ENCODE assay signal across 20 cellular contexts in genomic region chr6:51495806-51496380, GRCh38.
DNase-seq lines count a peak whose midpoint lies in the region; ATAC-seq, FAIRE-seq and TF ChIP-seq lines count a peak whose summit lies in the region.
"Had no signal": no experiment of that assay in that cellular context is flagged by ENCODE, and none has a peak within 500 bp of the region (broad histone marks: within the 10 kb centered on the region; RNA-seq: fewer than 3 reads in every experiment).

No MANE protein-coding gene starts in this region.

- H3K4me1 ChIP-seq in neuronal stem cell (ENCODE audit: control insufficient read depth in 2 of 2, insufficient read depth in 1 of 2, low read depth in 1 of 2, low read length in 2 of 2), result peaks cover 4 to 23% of the 10 kb centered on the region in 2 donors
- no peaks in the 10 kb centered on the region for H3K4me1 ChIP-seq in CD8-positive, alpha-beta T cell (ENCODE audit: insufficient read depth, low read length)
- peaks cover 8% of the 10 kb centered on the region for H3K4me1 ChIP-seq in body of pancreas
- H3K4me1 ChIP-seq: A549 had no signal

- H3K4me2 ChIP-seq in neuronal stem cell (ENCODE audit: insufficient read depth, low read length, poor library complexity, severe bottlenecking), result no peak overlapping the region
- H3K4me2 ChIP-seq: A549, PC-9 had no signal

- POLR2A ChIA-PET in CD8-positive, alpha-beta T cell (lab: Charles Lee), result no interaction called here
- POLR2A ChIA-PET in GM10248 (lab: Yijun Ruan, JAX), result no interaction called here

- FAIRE-seq in GM12891 (lab: Jason Lieb, UNC), result no peak
- FAIRE-seq: A549 had no signal

- no peak overlapping the region for H2BK120ac ChIP-seq in neuronal stem cell (ENCODE audit: low read depth, low read length)

- H4K8ac ChIP-seq in neuronal stem cell (ENCODE audit: low read depth, low read length), result no peak overlapping the region

- no peaks in the 10 kb centered on the region for H3K36me3 Mint-ChIP-seq in brain
- H3K36me3 Mint-ChIP-seq in CD8-positive, alpha-beta T cell, result no peaks in the 10 kb centered on the region
- H3K36me3 Mint-ChIP-seq: CD4-positive, alpha-beta memory T cell; IgD-negative memory B cell had no signal

- TF ChIP-seq CTCF in brain (conservative IDR thresholded peaks at IDR 0.05), result no peak
- TF ChIP-seq CTCF in CD8-positive, alpha-beta T cell (IDR thresholded peaks at IDR 0.05), result no peak
- TF ChIP-seq CTCF in body of pancreas (IDR thresholded peaks at IDR 0.05), result no peak
- TF ChIP-seq CTCF in GM10248 (IDR thresholded peaks at IDR 0.05; ENCODE audit: control extremely low read depth, extremely low read depth, low read depth, missing control alignments), result no peak

- H4K91ac ChIP-seq in neuronal stem cell (ENCODE audit: low read depth, low read length, poor library complexity), result no peak overlapping the region

- no peak overlapping the region for H3K14ac ChIP-seq in neuronal stem cell (ENCODE audit: low read length)

- no peaks in the 10 kb centered on the region for H3K79me1 ChIP-seq in neuronal stem cell (ENCODE audit: low read depth, low read length)

- peaks cover 18% of the 10 kb centered on the region for H3K4me1 Mint-ChIP-seq in brain
- no peaks in the 10 kb centered on the region for H3K4me1 Mint-ChIP-seq in CD8-positive, alpha-beta T cell (ENCODE audit: low read depth)
- H3K4me1 Mint-ChIP-seq: CD4-positive, alpha-beta memory T cell; IgD-negative memory B cell had no signal

- H3K27me3 ChIP-seq in neuronal stem cell (ENCODE audit: control insufficient read depth in 3 of 3, insufficient read depth in 3 of 3, low read depth in 1 of 3, low read length in 3 of 3) (no peaks in the 10 kb centered on the region), body of pancreas (no peaks in the 10 kb centered on the region)
- no peaks in the 10 kb centered on the region for H3K27me3 ChIP-seq in CD8-positive, alpha-beta T cell (ENCODE audit: insufficient read depth, low read length)

- H2AK5ac ChIP-seq in neuronal stem cell (ENCODE audit: low read depth, low read length), result no peak overlapping the region

- H3K9ac ChIP-seq in neuronal stem cell (ENCODE audit: low read depth, low read length, poor library complexity), result no peak overlapping the region
- H3K9ac ChIP-seq: GM23248 had no signal

- no peak overlapping the region for H3K4ac ChIP-seq in neuronal stem cell (ENCODE audit: low read length)

- peak overlapping the region in 3 of 5 experiments; percentile 17 to 30 (median 19) for H3K27ac Mint-ChIP-seq in brain
- H3K27ac Mint-ChIP-seq in CD8-positive, alpha-beta T cell, result no peak overlapping the region
- H3K27ac Mint-ChIP-seq: IgD-negative memory B cell had no signal

- CTCF ChIA-PET in CD8-positive, alpha-beta T cell (lab: Charles Lee), result no interaction called here
- CTCF ChIA-PET in GM10248 (lab: Yijun Ruan, JAX), result interaction anchor here (1.2 to 2.2 kb wide), 4 partner anchors 16 to 525 kb away, joined by 3 to 7 read pairs (median 3); no protein-coding TSS in a partner anchor

- ATAC-seq in CD8-positive, alpha-beta T cell, result no peak
- ATAC-seq in body of pancreas (no peak), HG03159 (IDR thresholded peaks at IDR 0.05; ENCODE audit: unreplicated experiment) (no peak)
- ATAC-seq: A549, HCT116 had no signal

- no peak overlapping the region for H3K23ac ChIP-seq in neuronal stem cell (ENCODE audit: low read depth, low read length, poor library complexity)

- H3K9me3 ChIP-seq in neuronal stem cell (replicated peaks in 1 of 2; ENCODE audit: control insufficient read depth in 2 of 2, insufficient read depth in 1 of 2, low read depth in 1 of 2, low read length in 2 of 2), result no peaks in the 10 kb centered on the region
- H3K9me3 ChIP-seq in CD8-positive, alpha-beta T cell (ENCODE audit: low read length), result no peaks in the 10 kb centered on the region
- no peaks in the 10 kb centered on the region for H3K9me3 ChIP-seq in body of pancreas
- H3K9me3 ChIP-seq: A549 had no signal

- no peak overlapping the region for H2BK15ac ChIP-seq in neuronal stem cell (ENCODE audit: low read length)

- TF ChIP-seq POLR2A in GM12891 (IDR thresholded peaks at IDR 0.05; ENCODE audit: low read depth, low read length), result no peak
- TF ChIP-seq POLR2A in body of pancreas (IDR thresholded peaks at IDR 0.05), result no peak

- H2BK12ac ChIP-seq in neuronal stem cell (ENCODE audit: low read length), result no peak overlapping the region

- H3K27ac ChIP-seq in neuronal stem cell (replicated peaks; ENCODE audit: low read length) (no peak overlapping the region), body of pancreas (peak overlapping the region in 1 of 4 donors; percentile 45)
- H3K27ac ChIP-seq in CD8-positive, alpha-beta T cell (ENCODE audit: low read depth, low read length), result no peak overlapping the region
- H3K27ac ChIP-seq: A549, GM23248, PC-9 had no signal

- no peak overlapping the region for H3K4me3 Mint-ChIP-seq in brain
- no peak overlapping the region for H3K4me3 Mint-ChIP-seq in CD8-positive, alpha-beta T cell
- H3K4me3 Mint-ChIP-seq: CD4-positive, alpha-beta memory T cell; IgD-negative memory B cell had no signal

- WGBS in neuronal stem cell (ENCODE audit: extremely low coverage in 2 of 2, insufficient read length in 2 of 2, insufficient replicate concordance in 1 of 2), 2 donors, result no CpG with 5 or more reads among the region's 3 CpGs
- 49 to 50% methylated on average over 3 of the region's 3 CpGs for WGBS in body of pancreas, 2 donors

- no peaks in the 10 kb centered on the region for H3K27me3 Mint-ChIP-seq in brain
- H3K27me3 Mint-ChIP-seq in CD8-positive, alpha-beta T cell (ENCODE audit: low read depth), result no peaks in the 10 kb centered on the region
- H3K27me3 Mint-ChIP-seq: CD4-positive, alpha-beta memory T cell; IgD-negative memory B cell had no signal

- peak overlapping the region; percentile 81 for H2AFZ ChIP-seq in neuronal stem cell (ENCODE audit: low read length)
- H2AFZ ChIP-seq: GM23248, PC-9 had no signal

- intact Hi-C loops in CD8-positive, alpha-beta T cell (cut with DNase I, micrococcal nuclease), result no loop called here
- intact Hi-C loops in body of pancreas (cut with DNase I), result no loop called here

- H3K4me3 ChIP-seq in neuronal stem cell (ENCODE audit: low read length in 2 of 2) (no peak overlapping the region), body of pancreas (no peak overlapping the region)
- no peak overlapping the region for H3K4me3 ChIP-seq in CD8-positive, alpha-beta T cell (ENCODE audit: low read depth, low read length)
- H3K4me3 ChIP-seq: A549, GM23248, PC-9 had no signal

- peaks cover 0 to 3% (median 0%) of the 10 kb centered on the region in 5 experiments for H3K9me3 Mint-ChIP-seq in brain
- H3K9me3 Mint-ChIP-seq in CD8-positive, alpha-beta T cell, result no peaks in the 10 kb centered on the region
- H3K9me3 Mint-ChIP-seq: IgD-negative memory B cell had no signal

- no peak overlapping the region for H2BK5ac ChIP-seq in neuronal stem cell (ENCODE audit: low read length)

- no peak for DNase-seq in GM12891 (ENCODE audit: insufficient read length, low spot score)
- DNase-seq in NCI-H2227 treated with DMSO at 0.1 percent for 48 hours (lab: John Stamatoyannopoulos, UW), result peak; percentile 4
- DNase-seq in neuronal stem cell (ENCODE audit: low spot score), result no peak
- DNase-seq in CD8-positive, alpha-beta T cell, result no peak
- no peak for DNase-seq in body of pancreas
- DNase-seq in GM10248 (ENCODE audit: extremely low spot score), result no peak
- DNase-seq: CD4-positive, alpha-beta memory T cell; DMS79 treated with DMSO at 0.1 percent for 48 hours; GM23248; Karpas-422; NCI-H1417 treated with DMSO at 0.1 percent for 48 hours; NCI-H1930; NCI-H2171 treated with DMSO at 0.1 percent for 48 hours; NCI-H524; PC-9 had no signal

- no peak overlapping the region for H3K18ac ChIP-seq in neuronal stem cell (ENCODE audit: low read length)

- H3K36me3 ChIP-seq in neuronal stem cell (replicated peaks in 1 of 2; ENCODE audit: control insufficient read depth in 2 of 2, insufficient read depth in 2 of 2, low read length in 2 of 2), result no peaks in the 10 kb centered on the region
- H3K36me3 ChIP-seq in CD8-positive, alpha-beta T cell (ENCODE audit: insufficient read depth, low read length), result no peaks in the 10 kb centered on the region
- H3K36me3 ChIP-seq in body of pancreas (replicated peaks in 1 of 2; ENCODE audit: insufficient read depth in 1 of 2, low read depth in 2 of 2), result no peaks in the 10 kb centered on the region

TF ChIP-seq in GM12891, 5 proteins besides CTCF, POLR2A, EP300 and RAD21:
- TF ChIP-seq SPI1 (IDR thresholded peaks at IDR 0.05; ENCODE audit: low read depth, low read length) (peak; percentile 40; the same call in 1 of the 2 replicates), PAX5 (IDR thresholded peaks at IDR 0.05; ENCODE audit: insufficient read depth, low read length, severe bottlenecking) (no peak), TAF1 (IDR thresholded peaks at IDR 0.05; ENCODE audit: low read depth, low read length) (no peak), POLR2AphosphoS5 (IDR thresholded peaks at IDR 0.05; ENCODE audit: low read depth, low read length) (no peak), POU2F2 (IDR thresholded peaks at IDR 0.05; ENCODE audit: low read depth, low read length) (no peak)
TF ChIP-seq in GM12891: peak in this region for 1.
